1 cellular context compared by ENCODE assay signal in genomic region chr1:54287821-54288220, GRCh38.
TF ChIP-seq lines count a peak whose summit lies in the region.

No MANE protein-coding gene starts in this region.

TF ChIP-seq in IMR-90, 13 proteins besides CTCF, POLR2A, EP300 and RAD21 (continued from another document):
- TF ChIP-seq ELK1 (IDR thresholded peaks at IDR 0.05; ENCODE audit: borderline replicate concordance, low read depth, low read length) (no peak), MAFK (IDR thresholded peaks at IDR 0.05; ENCODE audit: low read depth, low read length) (no peak), RFX5 (IDR thresholded peaks at IDR 0.05; ENCODE audit: low read depth, low read length) (peak; percentile 26; the same call in 1 of the 2 replicates), MXI1 (IDR thresholded peaks at IDR 0.05; ENCODE audit: borderline replicate concordance, low read depth, low read length) (no peak), MAZ (IDR thresholded peaks at IDR 0.05; ENCODE audit: borderline replicate concordance, low read depth, low read length) (peak; percentile 50; the same call in 1 of the 2 replicates), USF2 (IDR thresholded peaks at IDR 0.05; ENCODE audit: low read depth, low read length) (no peak), FOS (IDR thresholded peaks at IDR 0.05; ENCODE audit: low read depth, low read length) (no peak)
